Comparison of ENCODE assay signal across 13 cellular contexts in the genomic region with DNA sequence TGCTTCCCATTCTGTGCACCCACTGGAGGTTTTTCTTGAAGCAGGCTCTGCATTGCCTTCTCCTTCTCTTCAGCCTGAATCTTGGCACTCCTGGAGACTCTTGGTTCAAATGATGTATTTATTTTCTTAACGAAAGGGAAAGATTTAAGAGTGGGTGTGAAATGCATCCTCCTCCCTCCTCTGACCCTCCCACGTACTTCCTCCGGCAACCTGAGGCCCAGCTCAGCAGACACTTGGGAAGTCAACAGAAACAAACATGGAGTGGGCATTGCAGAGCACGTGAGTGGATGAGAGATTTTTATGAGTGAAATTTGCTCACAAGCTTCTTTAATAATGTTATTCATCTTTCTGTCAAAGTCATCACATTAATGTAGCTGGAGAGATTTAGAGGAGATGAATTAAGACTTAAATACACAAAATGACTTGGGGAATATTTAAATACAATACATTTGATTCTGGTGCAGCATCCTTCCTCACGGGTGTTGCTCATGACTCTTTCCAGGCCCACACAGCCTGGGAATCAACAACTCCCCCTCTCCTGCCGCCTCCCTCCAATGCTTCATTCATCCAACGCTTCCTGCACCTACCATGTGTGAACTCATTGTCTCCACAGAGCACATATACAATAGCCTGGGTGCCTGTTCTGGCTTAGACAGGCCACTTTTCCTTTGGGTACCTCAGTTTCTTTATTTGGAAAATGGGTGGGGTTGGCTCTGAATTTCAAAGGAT.
DNase-seq lines count a peak whose midpoint lies in the region; ATAC-seq and TF ChIP-seq lines count a peak whose summit lies in the region.
"Had no signal": no experiment of that assay in that cellular context is flagged by ENCODE, and none has a peak within 500 bp of the region (broad histone marks: within the 10 kb centered on the region; RNA-seq: fewer than 3 reads in every experiment).

No MANE protein-coding gene starts in this region.

- H3K4me3 Mint-ChIP-seq in stimulated activated naive CD8-positive, alpha-beta T cell treated with anti-CD3 and anti-CD28 coated beads, Interleukin-15, amount 100 ng/mL, for 72 hours = no peak overlapping the region
- no peak overlapping the region for H3K4me3 Mint-ChIP-seq in activated naive CD4-positive, alpha-beta T cell treated with anti-CD3 and anti-CD28 coated beads, Interleukin-2, amount 10 ng/mL, durations not matched to agents 7 days and 5 days
- H3K4me3 Mint-ChIP-seq: CD14-positive monocyte; CD8-positive, alpha-beta T cell had no signal

- CTCF ChIA-PET in activated naive CD4-positive, alpha-beta T cell treated with anti-CD3 and anti-CD28 coated beads, Interleukin-2, amount 10 ng/mL, durations not matched to agents 7 days and 5 days (lab: Charles Lee) = no interaction called here

- H3K36me3 Mint-ChIP-seq in activated naive CD4-positive, alpha-beta T cell treated with anti-CD3 and anti-CD28 coated beads, Interleukin-2, amount 10 ng/mL, durations not matched to agents 7 days and 5 days = no peaks in the 10 kb centered on the region
- H3K36me3 Mint-ChIP-seq: CD14-positive monocyte; CD8-positive, alpha-beta T cell had no signal

- ATAC-seq in omental fat pad (ENCODE audit: low FRiP score) (peak; percentile 49), GM18909 (IDR thresholded peaks at IDR 0.05; ENCODE audit: poor library complexity, unreplicated experiment) (no peak)
- ATAC-seq in stimulated activated naive CD8-positive, alpha-beta T cell treated with anti-CD3 and anti-CD28 coated beads, Interleukin-15, amount 100 ng/mL, for 72 hours = no peak
- ATAC-seq: CD8-positive, alpha-beta T cell had no signal

- DNase-seq in NCI-H510A treated with DMSO at 0.1 percent for 48 hours (lab: John Stamatoyannopoulos, UW) (peak; percentile 13), NCI-H510A (lab: John Stamatoyannopoulos, UW) (no peak), left kidney (ENCODE audit: low read depth, low spot score) (peak; percentile 94), omental fat pad (ENCODE audit: low spot score) (no peak), anterior cingulate cortex (lab: John Stamatoyannopoulos, UW) (no peak)
- DNase-seq in stimulated activated naive CD8-positive, alpha-beta T cell treated with anti-CD3 and anti-CD28 coated beads, Interleukin-15, amount 100 ng/mL, for 72 hours = no peak
- no peak for DNase-seq in activated naive CD4-positive, alpha-beta T cell treated with anti-CD3 and anti-CD28 coated beads, Interleukin-2, amount 10 ng/mL, durations not matched to agents 7 days and 5 days
- DNase-seq: CD8-positive, alpha-beta T cell; COR-L47; GM23248; IMR-90 had no signal

- TF ChIP-seq CTCF in omental fat pad (IDR thresholded peaks at IDR 0.05) = no peak

- peaks cover 2% of the 10 kb centered on the region for H3K4me1 Mint-ChIP-seq in stimulated activated naive CD8-positive, alpha-beta T cell treated with anti-CD3 and anti-CD28 coated beads, Interleukin-15, amount 100 ng/mL, for 72 hours
- no peaks in the 10 kb centered on the region for H3K4me1 Mint-ChIP-seq in activated naive CD4-positive, alpha-beta T cell treated with anti-CD3 and anti-CD28 coated beads, Interleukin-2, amount 10 ng/mL, durations not matched to agents 7 days and 5 days

- H3K27me3 Mint-ChIP-seq in stimulated activated naive CD8-positive, alpha-beta T cell treated with anti-CD3 and anti-CD28 coated beads, Interleukin-15, amount 100 ng/mL, for 72 hours = peaks cover 24% of the 10 kb centered on the region
- peaks cover under 1% of the 10 kb centered on the region for H3K27me3 Mint-ChIP-seq in activated naive CD4-positive, alpha-beta T cell treated with anti-CD3 and anti-CD28 coated beads, Interleukin-2, amount 10 ng/mL, durations not matched to agents 7 days and 5 days

- H3K27ac Mint-ChIP-seq in stimulated activated naive CD8-positive, alpha-beta T cell treated with anti-CD3 and anti-CD28 coated beads, Interleukin-15, amount 100 ng/mL, for 72 hours = no peak overlapping the region
- H3K27ac Mint-ChIP-seq in activated naive CD4-positive, alpha-beta T cell treated with anti-CD3 and anti-CD28 coated beads, Interleukin-2, amount 10 ng/mL, durations not matched to agents 7 days and 5 days = no peak overlapping the region
- H3K27ac Mint-ChIP-seq: CD8-positive, alpha-beta T cell had no signal

- H3K9me3 Mint-ChIP-seq in stimulated activated naive CD8-positive, alpha-beta T cell treated with anti-CD3 and anti-CD28 coated beads, Interleukin-15, amount 100 ng/mL, for 72 hours = no peaks in the 10 kb centered on the region
- H3K9me3 Mint-ChIP-seq in activated naive CD4-positive, alpha-beta T cell treated with anti-CD3 and anti-CD28 coated beads, Interleukin-2, amount 10 ng/mL, durations not matched to agents 7 days and 5 days = no peaks in the 10 kb centered on the region
- H3K9me3 Mint-ChIP-seq: CD8-positive, alpha-beta T cell had no signal

Comparison
In these comparisons a context has a peak if more than half of its experiments do, and no peak if none do; other contexts are left out.
1. DNase-seq: peak in NCI-H510A treated with DMSO at 0.1 percent for 48 hours (single experiment) and left kidney (single experiment); none in NCI-H510A (single experiment), omental fat pad (single experiment), stimulated activated naive CD8-positive, alpha-beta T cell treated with anti-CD3 and anti-CD28 coated beads, Interleukin-15, amount 100 ng/mL, for 72 hours (0 of 2), anterior cingulate cortex (0 of 58) and activated naive CD4-positive, alpha-beta T cell treated with anti-CD3 and anti-CD28 coated beads, Interleukin-2, amount 10 ng/mL, durations not matched to agents 7 days and 5 days (single experiment).